ENCODE assay signal across 16 cellular contexts in genomic region chr3:186526256-186526606, GRCh38. TPM values are rescaled to one million over a fixed set of nuclear protein-coding genes. Genes with fewer than 3 reads are reported as not detected.
A peak's percentile ranks its signal among the peaks of the same experiment; 100 is the strongest.
DNase-seq lines count a peak whose midpoint lies in the region; ATAC-seq, FAIRE-seq and TF ChIP-seq lines count a peak whose summit lies in the region.
"Had no signal": no experiment of that assay in that cellular context is flagged by ENCODE, and none has a peak within 500 bp of the region (broad histone marks: within the 10 kb centered on the region; RNA-seq: fewer than 3 reads in every experiment).

No MANE protein-coding gene starts in this region.

- ATAC-seq in HG03064 (IDR thresholded peaks at IDR 0.05; ENCODE audit: low read depth, unreplicated experiment) = peak; percentile 35
- ATAC-seq in GM21515 (IDR thresholded peaks at IDR 0.05; ENCODE audit: unreplicated experiment) = no peak
- no peak for ATAC-seq in HG03342 (IDR thresholded peaks at IDR 0.05; ENCODE audit: unreplicated experiment)
- ATAC-seq: foreskin keratinocyte, SK-N-SH treated with all-trans-retinoic acid at 6 μM for 48 hours had no signal

- H3K27me3 ChIP-seq in Peyer's patch = no peaks in the 10 kb centered on the region

- peak; percentile 88 for FAIRE-seq in GM19239 (lab: Jason Lieb, UNC)
- FAIRE-seq: astrocyte had no signal

- DNase-seq in DMS 273 (lab: John Stamatoyannopoulos, UW; ENCODE audit: unreplicated experiment) = peak; percentile 98
- no peak for DNase-seq in GM19239 (ENCODE audit: insufficient read length, low spot score)
- peak in 2 of 3 donors; percentile 77 to 78 for DNase-seq in Peyer's patch
- no peak for DNase-seq in NCI-H748 treated with DMSO at 0.1 percent for 48 hours (lab: John Stamatoyannopoulos, UW)
- no peak for DNase-seq in stimulated activated CD4-positive, alpha-beta T cell treated with anti-CD3 and anti-CD28 coated beads, Interleukin-12 subunit alpha, Interleukin-12 subunit beta, amount 100 ng/mL, for 4 hours
- DNase-seq: DND-41; foreskin keratinocyte; H7; stimulated activated CD4-positive, alpha-beta T cell treated with anti-CD3 and anti-CD28 coated beads, Interleukin-4, amount 100 ng/mL, for 1 hour; stimulated activated naive CD4-positive, alpha-beta T cell treated with Interleukin-2 at 50 U/mL for 16 hours had no signal

- H3K9me3 ChIP-seq in Peyer's patch = no peaks in the 10 kb centered on the region
- H3K9me3 ChIP-seq: prostate gland had no signal

- TF ChIP-seq POLR2A in Peyer's patch (IDR thresholded peaks at IDR 0.05) = no peak

- TF ChIP-seq CTCF in Peyer's patch (IDR thresholded peaks at IDR 0.05) = no peak

- no peak overlapping the region for H3K4me3 ChIP-seq in Peyer's patch
- H3K4me3 ChIP-seq: prostate gland had no signal

- H3K27ac ChIP-seq in Peyer's patch = peak overlapping the region in 2 of 4 donors; percentile 39 to 68
- H3K27ac ChIP-seq: foreskin keratinocyte, prostate gland had no signal

- H3K4me1 ChIP-seq in Peyer's patch = peaks cover 0 to 10% (median 0%) of the 10 kb centered on the region in 4 donors
- H3K4me1 ChIP-seq: foreskin keratinocyte, prostate gland had no signal

- H3K36me3 ChIP-seq in Peyer's patch = no peaks in the 10 kb centered on the region
- H3K36me3 ChIP-seq: prostate gland had no signal

RNA-seq across cellular contexts. Expression of gene CRYGS, which starts 17.9 kb away (rescaled TPM):
- total RNA-seq in Peyer's patch = 10 to 100 TPM in 1 of 4 donors, 1 to 10 TPM in 3; 1.4 to 12.3 (median 5.7) TPM

RNA-seq across cellular contexts. Expression of gene TBCCD1, which starts 40.9 kb away (rescaled TPM):
- total RNA-seq in Peyer's patch = 10 to 100 TPM; 13.8 to 30.5 (median 16.6) TPM

RNA-seq across cellular contexts. Expression of gene DNAJB11, which starts 44.3 kb away (rescaled TPM):
- 10 to 100 TPM; 16.5 to 61.3 (median 42.4) TPM for total RNA-seq in Peyer's patch

Comparison
In these comparisons a context has a peak if more than half of its experiments do, and no peak if none do; other contexts are left out.
1. DNase-seq: peak in DMS 273 (single experiment) and Peyer's patch (2 of 3); none in GM19239 (single experiment), NCI-H748 treated with DMSO at 0.1 percent for 48 hours (single experiment) and stimulated activated CD4-positive, alpha-beta T cell treated with anti-CD3 and anti-CD28 coated beads, Interleukin-12 subunit alpha, Interleukin-12 subunit beta, amount 100 ng/mL, for 4 hours (single experiment).